Comparison of ENCODE assay signal across 2 cellular contexts in the genomic region with DNA sequence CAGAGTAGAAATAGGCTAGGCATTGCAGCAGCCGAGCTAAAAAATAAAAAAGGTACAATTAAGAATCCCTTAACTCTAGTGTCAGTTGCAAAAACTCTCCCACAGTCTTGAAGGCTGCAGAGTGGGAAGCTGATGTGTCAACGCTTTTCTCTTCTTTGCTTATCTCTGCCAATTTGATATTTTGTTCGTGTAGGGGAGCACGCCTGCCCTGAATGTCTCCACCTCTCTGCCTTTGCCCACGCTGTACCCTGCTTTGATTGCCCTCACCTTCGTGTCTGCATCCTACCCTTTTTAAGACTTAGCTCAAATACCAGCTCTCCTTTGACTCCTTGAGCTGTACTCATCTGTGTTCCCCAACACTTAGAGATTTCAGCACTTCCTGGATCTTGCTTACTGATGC.
TF ChIP-seq lines count a peak whose summit lies in the region.

No MANE protein-coding gene starts in this region.

TF ChIP-seq in GM23338, 12 proteins besides CTCF, POLR2A, EP300 and RAD21 (continues in another document):
- TF ChIP-seq ZNF462 (CRISPR knock-in tag; IDR thresholded peaks at IDR 0.05) (no peak), REST (IDR thresholded peaks at IDR 0.05; ENCODE audit: unreplicated experiment) (no peak), ZNF114 (CRISPR knock-in tag; IDR thresholded peaks at IDR 0.05) (no peak), ZNF331 (CRISPR knock-in tag; IDR thresholded peaks at IDR 0.05; ENCODE audit: low read depth) (no peak), EZH2phosphoT487 (IDR thresholded peaks at IDR 0.05; ENCODE audit: unreplicated experiment) (no peak), CREB1 (CRISPR knock-in tag; IDR thresholded peaks at IDR 0.05; ENCODE audit: low read depth) (no peak), STAT1 (IDR thresholded peaks at IDR 0.05; ENCODE audit: unreplicated experiment) (no peak), EZH2 (IDR thresholded peaks at IDR 0.05; ENCODE audit: low read depth, unreplicated experiment) (no peak), NANOG (IDR thresholded peaks at IDR 0.05; ENCODE audit: borderline replicate concordance) (no peak)
- TF ChIP-seq, protein P1, sequence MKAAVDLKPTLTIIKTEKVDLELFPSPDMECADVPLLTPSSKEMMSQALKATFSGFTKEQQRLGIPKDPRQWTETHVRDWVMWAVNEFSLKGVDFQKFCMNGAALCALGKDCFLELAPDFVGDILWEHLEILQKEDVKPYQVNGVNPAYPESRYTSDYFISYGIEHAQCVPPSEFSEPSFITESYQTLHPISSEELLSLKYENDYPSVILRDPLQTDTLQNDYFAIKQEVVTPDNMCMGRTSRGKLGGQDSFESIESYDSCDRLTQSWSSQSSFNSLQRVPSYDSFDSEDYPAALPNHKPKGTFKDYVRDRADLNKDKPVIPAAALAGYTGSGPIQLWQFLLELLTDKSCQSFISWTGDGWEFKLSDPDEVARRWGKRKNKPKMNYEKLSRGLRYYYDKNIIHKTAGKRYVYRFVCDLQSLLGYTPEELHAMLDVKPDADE (IDR thresholded peaks at IDR 0.05) = no peak

TF ChIP-seq in H1, 55 proteins besides CTCF, POLR2A, EP300 and RAD21:
- no peak for TF ChIP-seq TCF12 (IDR thresholded peaks at IDR 0.05; ENCODE audit: low read depth, low read length)
- no peak for TF ChIP-seq SAP30 (IDR thresholded peaks at IDR 0.05; ENCODE audit: insufficient read depth, insufficient replicate concordance, low read length)
- TF ChIP-seq CHD1 (IDR thresholded peaks at IDR 0.05; ENCODE audit: low read depth, low read length) = no peak
- TF ChIP-seq BRCA1 (IDR thresholded peaks at IDR 0.05; ENCODE audit: low read depth, low read length) = no peak
- no peak for TF ChIP-seq CHD2 (IDR thresholded peaks at IDR 0.05; ENCODE audit: low read length)
- no peak for TF ChIP-seq MAX (IDR thresholded peaks at IDR 0.05)
- no peak for TF ChIP-seq GTF2F1 (IDR thresholded peaks at IDR 0.05; ENCODE audit: borderline replicate concordance, low read depth, low read length)
- TF ChIP-seq ASH2L (IDR thresholded peaks at IDR 0.05; ENCODE audit: low read length) = no peak
- no peak for TF ChIP-seq CEBPB (IDR thresholded peaks at IDR 0.05; ENCODE audit: low read depth, low read length)
- TF ChIP-seq, protein P2, sequence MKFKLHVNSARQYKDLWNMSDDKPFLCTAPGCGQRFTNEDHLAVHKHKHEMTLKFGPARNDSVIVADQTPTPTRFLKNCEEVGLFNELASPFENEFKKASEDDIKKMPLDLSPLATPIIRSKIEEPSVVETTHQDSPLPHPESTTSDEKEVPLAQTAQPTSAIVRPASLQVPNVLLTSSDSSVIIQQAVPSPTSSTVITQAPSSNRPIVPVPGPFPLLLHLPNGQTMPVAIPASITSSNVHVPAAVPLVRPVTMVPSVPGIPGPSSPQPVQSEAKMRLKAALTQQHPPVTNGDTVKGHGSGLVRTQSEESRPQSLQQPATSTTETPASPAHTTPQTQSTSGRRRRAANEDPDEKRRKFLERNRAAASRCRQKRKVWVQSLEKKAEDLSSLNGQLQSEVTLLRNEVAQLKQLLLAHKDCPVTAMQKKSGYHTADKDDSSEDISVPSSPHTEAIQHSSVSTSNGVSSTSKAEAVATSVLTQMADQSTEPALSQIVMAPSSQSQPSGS (IDR thresholded peaks at IDR 0.05; ENCODE audit: low read length) = no peak
- TF ChIP-seq, protein P3, sequence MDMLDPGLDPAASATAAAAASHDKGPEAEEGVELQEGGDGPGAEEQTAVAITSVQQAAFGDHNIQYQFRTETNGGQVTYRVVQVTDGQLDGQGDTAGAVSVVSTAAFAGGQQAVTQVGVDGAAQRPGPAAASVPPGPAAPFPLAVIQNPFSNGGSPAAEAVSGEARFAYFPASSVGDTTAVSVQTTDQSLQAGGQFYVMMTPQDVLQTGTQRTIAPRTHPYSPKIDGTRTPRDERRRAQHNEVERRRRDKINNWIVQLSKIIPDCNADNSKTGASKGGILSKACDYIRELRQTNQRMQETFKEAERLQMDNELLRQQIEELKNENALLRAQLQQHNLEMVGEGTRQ (IDR thresholded peaks at IDR 0.05; ENCODE audit: low read length) = no peak
- no peak for TF ChIP-seq KDM5A (IDR thresholded peaks at IDR 0.05; ENCODE audit: low read length)
- no peak for TF ChIP-seq CREB1 (IDR thresholded peaks at IDR 0.05)
- TF ChIP-seq SIRT6 (IDR thresholded peaks at IDR 0.05; ENCODE audit: low read length) = no peak
- no peak for TF ChIP-seq NRF1 (IDR thresholded peaks at IDR 0.05; ENCODE audit: low read depth, low read length)
- no peak for TF ChIP-seq SP1 (IDR thresholded peaks at IDR 0.05; ENCODE audit: low read depth, low read length)
- TF ChIP-seq CBX5 (IDR thresholded peaks at IDR 0.05; ENCODE audit: low read depth, low read length) = no peak
- TF ChIP-seq, protein P4, sequence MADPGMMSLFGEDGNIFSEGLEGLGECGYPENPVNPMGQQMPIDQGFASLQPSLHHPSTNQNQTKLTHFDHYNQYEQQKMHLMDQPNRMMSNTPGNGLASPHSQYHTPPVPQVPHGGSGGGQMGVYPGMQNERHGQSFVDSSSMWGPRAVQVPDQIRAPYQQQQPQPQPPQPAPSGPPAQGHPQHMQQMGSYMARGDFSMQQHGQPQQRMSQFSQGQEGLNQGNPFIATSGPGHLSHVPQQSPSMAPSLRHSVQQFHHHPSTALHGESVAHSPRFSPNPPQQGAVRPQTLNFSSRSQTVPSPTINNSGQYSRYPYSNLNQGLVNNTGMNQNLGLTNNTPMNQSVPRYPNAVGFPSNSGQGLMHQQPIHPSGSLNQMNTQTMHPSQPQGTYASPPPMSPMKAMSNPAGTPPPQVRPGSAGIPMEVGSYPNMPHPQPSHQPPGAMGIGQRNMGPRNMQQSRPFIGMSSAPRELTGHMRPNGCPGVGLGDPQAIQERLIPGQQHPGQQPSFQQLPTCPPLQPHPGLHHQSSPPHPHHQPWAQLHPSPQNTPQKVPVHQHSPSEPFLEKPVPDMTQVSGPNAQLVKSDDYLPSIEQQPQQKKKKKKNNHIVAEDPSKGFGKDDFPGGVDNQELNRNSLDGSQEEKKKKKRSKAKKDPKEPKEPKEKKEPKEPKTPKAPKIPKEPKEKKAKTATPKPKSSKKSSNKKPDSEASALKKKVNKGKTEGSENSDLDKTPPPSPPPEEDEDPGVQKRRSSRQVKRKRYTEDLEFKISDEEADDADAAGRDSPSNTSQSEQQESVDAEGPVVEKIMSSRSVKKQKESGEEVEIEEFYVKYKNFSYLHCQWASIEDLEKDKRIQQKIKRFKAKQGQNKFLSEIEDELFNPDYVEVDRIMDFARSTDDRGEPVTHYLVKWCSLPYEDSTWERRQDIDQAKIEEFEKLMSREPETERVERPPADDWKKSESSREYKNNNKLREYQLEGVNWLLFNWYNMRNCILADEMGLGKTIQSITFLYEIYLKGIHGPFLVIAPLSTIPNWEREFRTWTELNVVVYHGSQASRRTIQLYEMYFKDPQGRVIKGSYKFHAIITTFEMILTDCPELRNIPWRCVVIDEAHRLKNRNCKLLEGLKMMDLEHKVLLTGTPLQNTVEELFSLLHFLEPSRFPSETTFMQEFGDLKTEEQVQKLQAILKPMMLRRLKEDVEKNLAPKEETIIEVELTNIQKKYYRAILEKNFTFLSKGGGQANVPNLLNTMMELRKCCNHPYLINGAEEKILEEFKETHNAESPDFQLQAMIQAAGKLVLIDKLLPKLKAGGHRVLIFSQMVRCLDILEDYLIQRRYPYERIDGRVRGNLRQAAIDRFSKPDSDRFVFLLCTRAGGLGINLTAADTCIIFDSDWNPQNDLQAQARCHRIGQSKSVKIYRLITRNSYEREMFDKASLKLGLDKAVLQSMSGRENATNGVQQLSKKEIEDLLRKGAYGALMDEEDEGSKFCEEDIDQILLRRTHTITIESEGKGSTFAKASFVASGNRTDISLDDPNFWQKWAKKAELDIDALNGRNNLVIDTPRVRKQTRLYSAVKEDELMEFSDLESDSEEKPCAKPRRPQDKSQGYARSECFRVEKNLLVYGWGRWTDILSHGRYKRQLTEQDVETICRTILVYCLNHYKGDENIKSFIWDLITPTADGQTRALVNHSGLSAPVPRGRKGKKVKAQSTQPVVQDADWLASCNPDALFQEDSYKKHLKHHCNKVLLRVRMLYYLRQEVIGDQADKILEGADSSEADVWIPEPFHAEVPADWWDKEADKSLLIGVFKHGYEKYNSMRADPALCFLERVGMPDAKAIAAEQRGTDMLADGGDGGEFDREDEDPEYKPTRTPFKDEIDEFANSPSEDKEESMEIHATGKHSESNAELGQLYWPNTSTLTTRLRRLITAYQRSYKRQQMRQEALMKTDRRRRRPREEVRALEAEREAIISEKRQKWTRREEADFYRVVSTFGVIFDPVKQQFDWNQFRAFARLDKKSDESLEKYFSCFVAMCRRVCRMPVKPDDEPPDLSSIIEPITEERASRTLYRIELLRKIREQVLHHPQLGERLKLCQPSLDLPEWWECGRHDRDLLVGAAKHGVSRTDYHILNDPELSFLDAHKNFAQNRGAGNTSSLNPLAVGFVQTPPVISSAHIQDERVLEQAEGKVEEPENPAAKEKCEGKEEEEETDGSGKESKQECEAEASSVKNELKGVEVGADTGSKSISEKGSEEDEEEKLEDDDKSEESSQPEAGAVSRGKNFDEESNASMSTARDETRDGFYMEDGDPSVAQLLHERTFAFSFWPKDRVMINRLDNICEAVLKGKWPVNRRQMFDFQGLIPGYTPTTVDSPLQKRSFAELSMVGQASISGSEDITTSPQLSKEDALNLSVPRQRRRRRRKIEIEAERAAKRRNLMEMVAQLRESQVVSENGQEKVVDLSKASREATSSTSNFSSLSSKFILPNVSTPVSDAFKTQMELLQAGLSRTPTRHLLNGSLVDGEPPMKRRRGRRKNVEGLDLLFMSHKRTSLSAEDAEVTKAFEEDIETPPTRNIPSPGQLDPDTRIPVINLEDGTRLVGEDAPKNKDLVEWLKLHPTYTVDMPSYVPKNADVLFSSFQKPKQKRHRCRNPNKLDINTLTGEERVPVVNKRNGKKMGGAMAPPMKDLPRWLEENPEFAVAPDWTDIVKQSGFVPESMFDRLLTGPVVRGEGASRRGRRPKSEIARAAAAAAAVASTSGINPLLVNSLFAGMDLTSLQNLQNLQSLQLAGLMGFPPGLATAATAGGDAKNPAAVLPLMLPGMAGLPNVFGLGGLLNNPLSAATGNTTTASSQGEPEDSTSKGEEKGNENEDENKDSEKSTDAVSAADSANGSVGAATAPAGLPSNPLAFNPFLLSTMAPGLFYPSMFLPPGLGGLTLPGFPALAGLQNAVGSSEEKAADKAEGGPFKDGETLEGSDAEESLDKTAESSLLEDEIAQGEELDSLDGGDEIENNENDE (IDR thresholded peaks at IDR 0.05; ENCODE audit: insufficient replicate concordance, low read length) = no peak
- no peak for TF ChIP-seq RFX5 (IDR thresholded peaks at IDR 0.05; ENCODE audit: borderline replicate concordance, low read depth, low read length)
- no peak for TF ChIP-seq BCL11A (IDR thresholded peaks at IDR 0.05; ENCODE audit: low read depth in 2 of 2, low read length in 2 of 2)
